ENCODE assay signal across 12 cellular contexts in the genomic region with DNA sequence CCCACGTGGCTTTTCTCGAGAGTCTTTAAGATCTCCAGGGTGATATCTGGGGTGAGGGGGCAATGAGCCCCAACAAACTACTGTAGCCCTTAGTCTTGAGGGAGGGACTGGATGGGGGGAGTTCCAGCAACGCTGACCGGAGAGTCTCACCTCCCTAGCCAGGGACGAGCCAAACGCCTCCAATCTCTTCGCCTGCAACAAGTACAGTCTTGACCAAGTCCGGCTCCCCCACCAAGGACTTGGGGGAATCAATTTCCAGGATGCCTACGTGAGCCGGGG. TPM values are rescaled to one million over a fixed set of nuclear protein-coding genes. Genes with fewer than 3 reads are reported as not detected.
DNase-seq lines count a peak whose midpoint lies in the region; ATAC-seq and TF ChIP-seq lines count a peak whose summit lies in the region.
"Had no signal": no experiment of that assay in that cellular context is flagged by ENCODE, and none has a peak within 500 bp of the region (broad histone marks: within the 10 kb centered on the region; RNA-seq: fewer than 3 reads in every experiment).

No MANE protein-coding gene starts in this region.

- TSS peak; percentile 25 for BruUV-seq in A673 (replicated peaks; lab: Mats Ljungman, UMichigan)

- H3K27me3 ChIP-seq in A673 (replicated peaks; ENCODE audit: insufficient read depth, low read depth, low read length, poor library complexity) (no peaks in the 10 kb centered on the region), osteoblast (ENCODE audit: insufficient read depth, low read length) (peaks cover 2% of the 10 kb centered on the region)
- H3K27me3 ChIP-seq: BE2C had no signal

- peak overlapping the region; percentile 75 for H2AFZ ChIP-seq in osteoblast (ENCODE audit: low read length)

- CTCF ChIA-PET in A673 (lab: Charles Lee), result interaction anchor here (1.1 kb wide), 1 partner anchor 8 kb away, joined by 7 read pairs; no protein-coding TSS in a partner anchor

- intact Hi-C loops in A673 (cut with micrococcal nuclease; ENCODE audit: unreplicated experiment), result no loop called here

- POLR2A ChIA-PET in A673 (lab: Charles Lee; ENCODE audit: low non-redundant PET), result interaction anchor here (0.5 to 0.6 kb wide), 2 partner anchors 285 to 591 kb away, joined by 3 to 4 read pairs; no protein-coding TSS in a partner anchor

- ATAC-seq in GM21381 (IDR thresholded peaks at IDR 0.05; ENCODE audit: unreplicated experiment) (no peak), GM21423 (IDR thresholded peaks at IDR 0.05; ENCODE audit: unreplicated experiment) (no peak)

- no peak for TF ChIP-seq CTCF in A673 (conservative IDR thresholded peaks at IDR 0.05; ENCODE audit: low read depth, low read length)
- TF ChIP-seq CTCF in foreskin fibroblast (IDR thresholded peaks at IDR 0.05; ENCODE audit: low read depth, low read length), result no peak
- TF ChIP-seq CTCF in osteoblast (IDR thresholded peaks at IDR 0.05; ENCODE audit: extremely low read depth, low read depth, low read length), result no peak

- H3K36me3 ChIP-seq in A673 (ENCODE audit: insufficient read depth, low read length, poor library complexity, severe bottlenecking), result peaks cover 5% of the 10 kb centered on the region
- H3K36me3 ChIP-seq in SK-N-MC (ENCODE audit: insufficient read depth, low read length), result peaks cover 15% of the 10 kb centered on the region
- no peaks in the 10 kb centered on the region for H3K36me3 ChIP-seq in osteoblast (ENCODE audit: insufficient read depth, low read length)
- H3K36me3 ChIP-seq: BE2C had no signal

- H4K20me1 ChIP-seq in osteoblast (ENCODE audit: insufficient read depth, low read length), result peaks cover 11% of the 10 kb centered on the region

- H3K4me3 ChIP-seq in A673 (ENCODE audit: low read depth, low read length, poor library complexity, severe bottlenecking) (peak overlapping the region; percentile 80), SK-N-MC (peak overlapping the region; percentile 94), foreskin fibroblast (ENCODE audit: low read depth in 1 of 2, low read length in 2 of 2) (peak overlapping the region; percentile 53 to 90), osteoblast (ENCODE audit: insufficient read depth, low read length) (peak overlapping the region; percentile 73)

- peaks cover 53% of the 10 kb centered on the region for H3K4me1 ChIP-seq in A673 (ENCODE audit: insufficient read depth, low read length, poor library complexity, severe bottlenecking)
- H3K4me1 ChIP-seq in osteoblast (ENCODE audit: insufficient read depth, low read length), result peaks cover 14% of the 10 kb centered on the region

- DNase-seq in A673 (ENCODE audit: low spot score) (no peak), SK-N-MC (ENCODE audit: low read depth, low spot score) (no peak), foreskin fibroblast (no peak), osteoblast (ENCODE audit: insufficient read length, low spot score, missing footprints) (peak; percentile 62), Ammon's horn (ENCODE audit: low spot score) (no peak)
- DNase-seq in activated CD4-positive, alpha-beta T cell treated with anti-CD3 and anti-CD28 coated beads for 4 hours, result no peak
- DNase-seq: activated CD4-positive, alpha-beta memory T cell treated with anti-CD3 and anti-CD28 coated beads for 36 hours; BE2C; NCI-H187 treated with DMSO at 0.1 percent for 48 hours; SHP77 treated with DMSO at 0.1 percent for 48 hours had no signal

- H3K79me2 ChIP-seq in osteoblast (ENCODE audit: insufficient read depth, low read length), result peaks cover 11% of the 10 kb centered on the region

- H3K9ac ChIP-seq in SK-N-MC (ENCODE audit: insufficient read length), result peak overlapping the region; percentile 87

- peak overlapping the region; percentile 83 for H3K4me2 ChIP-seq in osteoblast (ENCODE audit: insufficient read depth, low read length)

- H3K9me3 ChIP-seq in A673 (ENCODE audit: low read depth, low read length, poor library complexity, severe bottlenecking), result no peaks in the 10 kb centered on the region
- no peaks in the 10 kb centered on the region for H3K9me3 ChIP-seq in SK-N-MC (ENCODE audit: low read depth, low read length)
- H3K9me3 ChIP-seq in osteoblast (ENCODE audit: low read depth, low read length), result no peaks in the 10 kb centered on the region
- H3K9me3 ChIP-seq: BE2C had no signal

- peak overlapping the region; percentile 88 for H3K27ac ChIP-seq in A673 (ENCODE audit: low read depth, low read length, poor library complexity, severe bottlenecking)
- 0 out of 2 replicates have a peak overlapping the region, but pooled peaks have one; percentile 5 for H3K27ac ChIP-seq in SK-N-MC
- H3K27ac ChIP-seq in osteoblast (ENCODE audit: low read depth, low read length), result no peak overlapping the region

RNA-seq across cellular contexts. Expression of a gene that starts 0.4 kb away (rescaled TPM):
- 24.5 and 32.1 TPM in 2 replicates for total RNA-seq in A673 (2021)
- 17.4 and 22.1 TPM in 2 replicates for total RNA-seq in osteoblast
- total RNA-seq: activated CD4-positive, alpha-beta memory T cell treated with anti-CD3 and anti-CD28 coated beads for 36 hours had no signal

RNA-seq across cellular contexts. Expression of a gene that starts 15.8 kb away (rescaled TPM):
- total RNA-seq in A673 (2021) (not detected in 2 replicates), osteoblast (under 0.01 and 0.36 TPM in 2 replicates)
- total RNA-seq: activated CD4-positive, alpha-beta memory T cell treated with anti-CD3 and anti-CD28 coated beads for 36 hours had no signal

RNA-seq across cellular contexts. Expression of a gene that starts 58.4 kb away (rescaled TPM):
- total RNA-seq in A673 (2021) (12.8 and 15.9 TPM in 2 replicates), osteoblast (2.1 and 2.2 TPM in 2 replicates)
